In the genomic region with DNA sequence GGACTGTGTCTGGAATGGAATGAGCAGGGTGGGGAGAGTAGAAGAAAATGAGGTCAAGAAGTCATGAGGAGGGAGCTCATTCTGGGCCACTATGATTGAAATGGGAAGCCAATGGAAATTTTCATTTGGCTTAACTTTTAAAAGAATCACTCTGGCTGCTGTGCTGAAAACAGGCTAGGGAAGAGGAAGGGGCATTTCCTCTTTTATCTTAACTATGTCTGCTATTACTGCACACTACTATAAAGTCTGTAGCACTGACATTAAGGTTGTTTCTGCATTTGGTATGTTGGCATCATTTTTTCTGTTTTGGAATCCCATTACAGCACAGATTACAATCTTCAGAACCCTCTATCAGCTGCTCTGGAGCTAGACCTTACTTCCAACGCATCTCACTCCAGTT, we compare ENCODE assay signal across 17 cellular contexts. TPM values are rescaled to one million over a fixed set of nuclear protein-coding genes. Genes with fewer than 3 reads are reported as not detected.
A peak's percentile ranks its signal among the peaks of the same experiment; 100 is the strongest.
DNase-seq lines count a peak whose midpoint lies in the region; ATAC-seq and TF ChIP-seq lines count a peak whose summit lies in the region.
"Had no signal": no experiment of that assay in that cellular context is flagged by ENCODE, and none has a peak within 500 bp of the region (broad histone marks: within the 10 kb centered on the region; RNA-seq: fewer than 3 reads in every experiment).

No MANE protein-coding gene starts in this region.

- H3K4me1 Mint-ChIP-seq in activated T-cell treated with anti-CD3 and anti-CD28 coated beads, Interleukin-2, amount 50 U/mL, for 24 hours (ENCODE audit: low read depth), result peaks cover 39% of the 10 kb centered on the region
- peaks cover 15% of the 10 kb centered on the region for H3K4me1 Mint-ChIP-seq in chondrocyte (ENCODE audit: low read depth)
- peaks cover 24% of the 10 kb centered on the region for H3K4me1 Mint-ChIP-seq in stimulated activated effector memory CD8-positive, alpha-beta T cell treated with anti-CD3 and anti-CD28 coated beads, Interleukin-12 subunit alpha, Interleukin-12 subunit beta, amount 100 ng/mL, for 72 hours

- H3K27ac Mint-ChIP-seq in activated T-cell treated with anti-CD3 and anti-CD28 coated beads, Interleukin-2, amount 50 U/mL, for 24 hours, result peak overlapping the region; percentile 57
- peak overlapping the region; percentile 28 for H3K27ac Mint-ChIP-seq in chondrocyte (ENCODE audit: unreplicated experiment)
- peak overlapping the region; percentile 39 for H3K27ac Mint-ChIP-seq in stimulated activated effector memory CD8-positive, alpha-beta T cell treated with anti-CD3 and anti-CD28 coated beads, Interleukin-12 subunit alpha, Interleukin-12 subunit beta, amount 100 ng/mL, for 72 hours

- no peak overlapping the region for H3K4me3 Mint-ChIP-seq in activated T-cell treated with anti-CD3 and anti-CD28 coated beads, Interleukin-2, amount 50 U/mL, for 24 hours
- no peak overlapping the region for H3K4me3 Mint-ChIP-seq in chondrocyte (ENCODE audit: unreplicated experiment)
- H3K4me3 Mint-ChIP-seq in stimulated activated effector memory CD8-positive, alpha-beta T cell treated with anti-CD3 and anti-CD28 coated beads, Interleukin-12 subunit alpha, Interleukin-12 subunit beta, amount 100 ng/mL, for 72 hours, result no peak overlapping the region

- no peak for ATAC-seq in stimulated activated effector memory CD8-positive, alpha-beta T cell treated with anti-CD3 and anti-CD28 coated beads, Interleukin-12 subunit alpha, Interleukin-12 subunit beta, amount 100 ng/mL, for 72 hours
- no peak for ATAC-seq in GM18868 (IDR thresholded peaks at IDR 0.05; ENCODE audit: unreplicated experiment)

- TF ChIP-seq CTCF in chondrocyte (IDR thresholded peaks at IDR 0.05), result no peak

- H3K27me3 Mint-ChIP-seq in activated T-cell treated with anti-CD3 and anti-CD28 coated beads, Interleukin-2, amount 50 U/mL, for 24 hours, result no peaks in the 10 kb centered on the region
- no peaks in the 10 kb centered on the region for H3K27me3 Mint-ChIP-seq in chondrocyte (ENCODE audit: low read depth)

- no peak overlapping the region for H3K27ac ChIP-seq in substantia nigra (ENCODE audit: low read depth, low read length, poor library complexity, severe bottlenecking)
- H3K27ac ChIP-seq: colonic mucosa, PC-9 had no signal

- DNase-seq in activated T-cell treated with anti-CD3 and anti-CD28 coated beads, Interleukin-2, amount 50 U/mL, for 24 hours, result no peak
- no peak for DNase-seq in activated T-cell treated with anti-CD3 and anti-CD28 coated beads, Interleukin-2, amount 50 U/mL, for 1 hour
- DNase-seq in MV-4-11 (lab: John Stamatoyannopoulos, UW) (peak; percentile 60), chondrocyte (ENCODE audit: low spot score) (no peak), substantia nigra (lab: John Stamatoyannopoulos, UW) (no peak), HPDE6-E6E7 (ENCODE audit: extremely low spot score) (no peak)
- no peak for DNase-seq in stimulated activated effector memory CD8-positive, alpha-beta T cell treated with anti-CD3 and anti-CD28 coated beads, Interleukin-12 subunit alpha, Interleukin-12 subunit beta, amount 100 ng/mL, for 72 hours (ENCODE audit: low spot score in 2 of 2)
- DNase-seq: amygdala, colonic mucosa, NCI-H1105, NCI-H345, PC-9 had no signal

- H3K36me3 Mint-ChIP-seq in activated T-cell treated with anti-CD3 and anti-CD28 coated beads, Interleukin-2, amount 50 U/mL, for 24 hours (ENCODE audit: low read depth), result peaks cover 94% of the 10 kb centered on the region
- H3K36me3 Mint-ChIP-seq in chondrocyte (ENCODE audit: low read depth), result peaks cover 33% of the 10 kb centered on the region
- peaks cover 100% of the 10 kb centered on the region for H3K36me3 Mint-ChIP-seq in stimulated activated effector memory CD8-positive, alpha-beta T cell treated with anti-CD3 and anti-CD28 coated beads, Interleukin-12 subunit alpha, Interleukin-12 subunit beta, amount 100 ng/mL, for 72 hours

- no peaks in the 10 kb centered on the region for H3K9me3 Mint-ChIP-seq in activated T-cell treated with anti-CD3 and anti-CD28 coated beads, Interleukin-2, amount 50 U/mL, for 24 hours
- no peaks in the 10 kb centered on the region for H3K9me3 Mint-ChIP-seq in chondrocyte (ENCODE audit: low read depth)
- no peaks in the 10 kb centered on the region for H3K9me3 Mint-ChIP-seq in stimulated activated effector memory CD8-positive, alpha-beta T cell treated with anti-CD3 and anti-CD28 coated beads, Interleukin-12 subunit alpha, Interleukin-12 subunit beta, amount 100 ng/mL, for 72 hours

RNA-seq across cellular contexts. Expression of a gene that starts 8.2 kb away (rescaled TPM):
- total RNA-seq in chondrocyte, result 24.5 to 30.4 TPM (median 28.8 TPM) in 3 replicates

RNA-seq across cellular contexts. Expression of a gene that starts 45.0 kb away (rescaled TPM):
- 47.3 to 48.4 TPM (median 47.6 TPM) in 3 replicates for total RNA-seq in chondrocyte

RNA-seq across cellular contexts. Expression of a gene that starts 53.0 kb away (rescaled TPM):
- not detected in 3 replicates for total RNA-seq in chondrocyte
- total RNA-seq: colonic mucosa; fibroblast of lung; lung microvascular endothelial cell; osteocyte; PC-9; T-helper 2 cell treated with Interferon-gamma antibody and Interleukin-4, amounts not matched to agents 100 ng/mL and 5 ng/mL, for 36 hours had no signal
